Comparison of ENCODE assay signal across 12 cellular contexts in genomic region chr1:222404710-222405109, GRCh38.
DNase-seq lines count a peak whose midpoint lies in the region; ATAC-seq and TF ChIP-seq lines count a peak whose summit lies in the region.
"Had no signal": no experiment of that assay in that cellular context is flagged by ENCODE, and none has a peak within 500 bp of the region (broad histone marks: within the 10 kb centered on the region; RNA-seq: fewer than 3 reads in every experiment).

No MANE protein-coding gene starts in this region.

- DNase-seq in MV-4-11 (lab: John Stamatoyannopoulos, UW) (peak; percentile 4), prostate gland (ENCODE audit: low spot score) (no peak), hypothalamus (lab: John Stamatoyannopoulos, UW) (no peak), SW480 (ENCODE audit: low spot score) (no peak)
- no peak for DNase-seq in stimulated activated CD4-positive, alpha-beta T cell treated with anti-CD3 and anti-CD28 coated beads, Interleukin-2, amount 100 ng/mL, for 48 hours
- DNase-seq: erythroblast, NCI-H2227 treated with DMSO at 0.1 percent for 48 hours had no signal

- H3K27me3 ChIP-seq in ACC112 (ENCODE audit: insufficient read depth, low read length) (peaks cover 10% of the 10 kb centered on the region; the same call in 1 of the 2 replicates), prostate gland (replicated peaks; ENCODE audit: insufficient read depth) (no peaks in the 10 kb centered on the region)
- H3K27me3 ChIP-seq: SJSA1 had no signal

- intact Hi-C loops in prostate gland (cut with DNase I) = no loop called here

- ATAC-seq in GM18517 (IDR thresholded peaks at IDR 0.05; ENCODE audit: unreplicated experiment) = peak; percentile 78
- ATAC-seq in HG02588 (IDR thresholded peaks at IDR 0.05; ENCODE audit: unreplicated experiment) = peak; percentile 79
- ATAC-seq: natural killer cell treated with Interleukin-12 subunit alpha and Interleukin-12 subunit beta and Interleukin-15 and Interleukin-18, amount 100 ng/mL, for 72 hours had no signal

- TF ChIP-seq POLR2A in prostate gland (IDR thresholded peaks at IDR 0.05) = no peak

- H3K27ac ChIP-seq in ACC112 (ENCODE audit: low read depth, low read length) (no peak overlapping the region), prostate gland (no peak overlapping the region)
- H3K27ac ChIP-seq: SJSA1 had no signal

- peak overlapping the region; percentile 35; the same call in 1 of the 2 replicates for H3K4me3 ChIP-seq in ACC112 (ENCODE audit: low read depth, low read length)
- no peak overlapping the region for H3K4me3 ChIP-seq in prostate gland
- H3K4me3 ChIP-seq: SJSA1 had no signal

- H3K9me3 ChIP-seq in prostate gland = no peaks in the 10 kb centered on the region
- H3K9me3 ChIP-seq: SJSA1 had no signal

- H3K4me1 ChIP-seq in ACC112 (ENCODE audit: control insufficient read depth, insufficient read depth, low read length, unreplicated experiment) (no peaks in the 10 kb centered on the region), prostate gland (replicated peaks) (no peaks in the 10 kb centered on the region)
- H3K4me1 ChIP-seq: SJSA1 had no signal

- H2AFZ ChIP-seq in ACC112 (ENCODE audit: low read length, unreplicated experiment) = no peak overlapping the region

- H3K36me3 ChIP-seq in ACC112 (ENCODE audit: insufficient read depth, low read length) (no peaks in the 10 kb centered on the region), prostate gland (no peaks in the 10 kb centered on the region)
- H3K36me3 ChIP-seq: SJSA1 had no signal

- TF ChIP-seq CTCF in prostate gland (IDR thresholded peaks at IDR 0.05) = no peak

- no peaks in the 10 kb centered on the region for H3K79me2 ChIP-seq in ACC112 (ENCODE audit: control insufficient read depth, insufficient read depth, low read length, unreplicated experiment)

- 78% methylated on average over 4 of the region's 4 CpGs for WGBS in prostate gland
